27 cellular contexts compared by ENCODE assay signal in genomic region chr2:60764736-60765534, GRCh38. TPM values are rescaled to one million over a fixed set of nuclear protein-coding genes. Genes with fewer than 3 reads are reported as not detected.
DNase-seq lines count a peak whose midpoint lies in the region; ATAC-seq, FAIRE-seq and TF ChIP-seq lines count a peak whose summit lies in the region.
"Had no signal": no experiment of that assay in that cellular context is flagged by ENCODE, and none has a peak within 500 bp of the region (broad histone marks: within the 10 kb centered on the region; RNA-seq: fewer than 3 reads in every experiment).

No MANE protein-coding gene starts in this region.

- no peak for TF ChIP-seq CTCF in K562 (IDR thresholded peaks at IDR 0.05 in 2 of 3, conservative IDR thresholded peaks at IDR 0.05 in 1 of 3; ENCODE audit: insufficient read depth in 2 of 3, low read depth in 1 of 3, low read length in 3 of 3)
- TF ChIP-seq CTCF in osteocyte (IDR thresholded peaks at IDR 0.05), result no peak

- no peak for ATAC-seq in K562
- no peak for ATAC-seq in activated CD8-positive, alpha-beta T cell treated with anti-CD3 and anti-CD28 coated beads, Interleukin-2, amount 10 ng/mL, durations not matched to agents 7 days and 5 days
- ATAC-seq: gastroesophageal sphincter; stimulated activated naive CD8-positive, alpha-beta T cell treated with anti-CD3 and anti-CD28 coated beads, Interleukin-15, Interleukin-2, amounts not matched to agents 100 U/mL and 50 U/mL, for 24 hours; WTC11 had no signal

- no peaks in the 10 kb centered on the region for H4K20me1 ChIP-seq in K562 (replicated peaks; ENCODE audit: control insufficient read depth, insufficient read depth, low read length)

- no peaks in the 10 kb centered on the region for H3K27me3 Mint-ChIP-seq in osteocyte (ENCODE audit: unreplicated experiment)
- H3K27me3 Mint-ChIP-seq in activated CD8-positive, alpha-beta T cell treated with anti-CD3 and anti-CD28 coated beads, Interleukin-2, amount 10 ng/mL, durations not matched to agents 7 days and 5 days (ENCODE audit: low read depth), result no peaks in the 10 kb centered on the region
- H3K27me3 Mint-ChIP-seq: activated naive CD4-positive, alpha-beta T cell treated with anti-CD3 and anti-CD28 coated beads, Interleukin-2, amount 10 ng/mL, durations not matched to agents 7 days and 5 days; CD4-positive, alpha-beta T cell; central memory CD8-positive, alpha-beta T cell had no signal

- no peak overlapping the region for H3K4me3 Mint-ChIP-seq in osteocyte (ENCODE audit: unreplicated experiment)
- H3K4me3 Mint-ChIP-seq in activated CD8-positive, alpha-beta T cell treated with anti-CD3 and anti-CD28 coated beads, Interleukin-2, amount 10 ng/mL, durations not matched to agents 7 days and 5 days, result no peak overlapping the region
- H3K4me3 Mint-ChIP-seq: activated naive CD4-positive, alpha-beta T cell treated with anti-CD3 and anti-CD28 coated beads, Interleukin-2, amount 10 ng/mL, durations not matched to agents 7 days and 5 days; CD4-positive, alpha-beta T cell; central memory CD8-positive, alpha-beta T cell; WTC11 had no signal

- in situ Hi-C loops in K562 (cut with MboI), result no loop called here

- H3K4me3 ChIP-seq in K562, result no peak overlapping the region
- H3K4me3 ChIP-seq: gastroesophageal sphincter had no signal

- no peak for FAIRE-seq in K562 (lab: Jason Lieb, UNC)
- FAIRE-seq: G401.6 had no signal

- CTCF ChIA-PET in K562 (lab: Yijun Ruan, JAX; ENCODE audit: low intra/inter-chr PET ratio), result no interaction called here
- CTCF ChIA-PET in activated CD8-positive, alpha-beta T cell treated with anti-CD3 and anti-CD28 coated beads, Interleukin-2, amount 10 ng/mL, durations not matched to agents 7 days and 5 days (lab: Charles Lee), result no interaction called here

- POLR2A ChIA-PET in K562 (lab: Yijun Ruan, JAX), result interaction anchor here (1.1 to 1.3 kb wide), 2 partner anchors 9 to 19 kb away, joined by 3 to 4 read pairs; partner anchors contain the start of gene PAPOLG
- POLR2A ChIA-PET in activated CD8-positive, alpha-beta T cell treated with anti-CD3 and anti-CD28 coated beads, Interleukin-2, amount 10 ng/mL, durations not matched to agents 7 days and 5 days (lab: Charles Lee), result no interaction called here

- no peak for TF ChIP-seq POLR2A in K562 (conservative IDR thresholded peaks at IDR 0.05)

- H3K4me1 ChIP-seq in K562 (replicated peaks in 1 of 2; ENCODE audit: control insufficient read depth in 2 of 2, insufficient read depth in 2 of 2, low read length in 2 of 2), result no peaks in the 10 kb centered on the region
- H3K4me1 ChIP-seq: gastroesophageal sphincter had no signal

- no peaks in the 10 kb centered on the region for H3K9me3 ChIP-seq in K562 (replicated peaks; ENCODE audit: control insufficient read depth, insufficient read depth, low read depth, low read length)
- H3K9me3 ChIP-seq: gastroesophageal sphincter, SK-N-SH had no signal

- H2AFZ ChIP-seq in K562 (ENCODE audit: low read depth, low read length), result no peak overlapping the region

- H3K9me1 ChIP-seq in K562 (ENCODE audit: control insufficient read depth, insufficient read depth, low read length), result no peaks in the 10 kb centered on the region

- H3K27ac Mint-ChIP-seq in osteocyte (ENCODE audit: unreplicated experiment), result no peak overlapping the region
- no peak overlapping the region for H3K27ac Mint-ChIP-seq in activated CD8-positive, alpha-beta T cell treated with anti-CD3 and anti-CD28 coated beads, Interleukin-2, amount 10 ng/mL, durations not matched to agents 7 days and 5 days
- H3K27ac Mint-ChIP-seq: activated naive CD4-positive, alpha-beta T cell treated with anti-CD3 and anti-CD28 coated beads, Interleukin-2, amount 10 ng/mL, durations not matched to agents 7 days and 5 days; CD4-positive, alpha-beta T cell; WTC11 had no signal

- H3K79me2 ChIP-seq in K562 (ENCODE audit: control insufficient read depth, insufficient read depth, low read length), result no peaks in the 10 kb centered on the region

- no peak for TF ChIP-seq RAD21 in K562 (CRISPR knock-in tag; conservative IDR thresholded peaks at IDR 0.05 in 1 of 2, IDR thresholded peaks at IDR 0.05 in 1 of 2)

- DNase-seq in EH (ENCODE audit: low read depth) (peak; percentile 21), HT1080 (ENCODE audit: low read depth) (peak; percentile 68), K562 (ENCODE audit: extremely low read depth in 1 of 4, low spot score in 3 of 4) (no peak), iris pigment epithelial cell (ENCODE audit: low read depth) (peak; percentile 27), osteocyte (ENCODE audit: extremely low spot score, unreplicated experiment) (no peak), NCI-H748 treated with DMSO at 0.1 percent for 48 hours (lab: John Stamatoyannopoulos, UW) (no peak), NCI-H226 (no peak)
- DNase-seq in activated CD8-positive, alpha-beta T cell treated with anti-CD3 and anti-CD28 coated beads, Interleukin-2, amount 10 ng/mL, durations not matched to agents 7 days and 5 days, result no peak
- DNase-seq: activated CD4-positive, alpha-beta T cell treated with anti-CD3 and anti-CD28 coated beads, Interleukin-2, amount 50 U/mL, for 48 hours; activated naive CD4-positive, alpha-beta T cell treated with anti-CD3 and anti-CD28 coated beads, Interleukin-2, amount 10 ng/mL, durations not matched to agents 7 days and 5 days; aorta; CD4-positive, alpha-beta T cell; KG1; kidney glomerular epithelial cell; NCI-H1092 treated with DMSO at 0.1 percent for 48 hours; NCI-H2081 treated with DMSO at 0.1 percent for 48 hours; NCI-H446; nucleus accumbens; RPMI8226; SK-N-SH; stimulated activated CD4-positive, alpha-beta T cell treated with anti-CD3 and anti-CD28 coated beads, Interleukin-4, amount 100 ng/mL, for 24 hours; stimulated activated naive CD8-positive, alpha-beta T cell treated with anti-CD3 and anti-CD28 coated beads, Interleukin-15, Interleukin-2, amounts not matched to agents 100 U/mL and 50 U/mL, for 24 hours had no signal

- no peak overlapping the region for H3K27ac ChIP-seq in K562 (ENCODE audit: extremely low read depth, low read depth, low read length)
- H3K27ac ChIP-seq: epithelial cell of prostate, gastroesophageal sphincter had no signal

- H3K4me1 Mint-ChIP-seq in osteocyte (ENCODE audit: unreplicated experiment), result peaks cover 5% of the 10 kb centered on the region
- H3K4me1 Mint-ChIP-seq in activated CD8-positive, alpha-beta T cell treated with anti-CD3 and anti-CD28 coated beads, Interleukin-2, amount 10 ng/mL, durations not matched to agents 7 days and 5 days (ENCODE audit: low read depth), result peaks cover 6% of the 10 kb centered on the region
- H3K4me1 Mint-ChIP-seq: WTC11 had no signal

- no peak overlapping the region for H3K4me2 ChIP-seq in K562 (ENCODE audit: insufficient read depth, low read length)
- H3K4me2 ChIP-seq: SK-N-SH had no signal

- intact Hi-C loops in K562 (cut with micrococcal nuclease), result no loop called here

- WGBS in K562 (ENCODE audit: insufficient coverage, low coverage, missing lambda C conversion rate), result 82% methylated on average over 3 of the region's 3 CpGs

- H3K27me3 ChIP-seq in K562 (ENCODE audit: control insufficient read depth in 2 of 2, insufficient read depth in 2 of 2, low read length in 2 of 2), result no peaks in the 10 kb centered on the region
- H3K27me3 ChIP-seq: gastroesophageal sphincter had no signal

- peaks cover 85% of the 10 kb centered on the region for H3K36me3 ChIP-seq in K562 (ENCODE audit: control insufficient read depth, insufficient read depth, low read length)

- H3K9ac ChIP-seq in K562 (ENCODE audit: insufficient read depth in 1 of 2, low read depth in 2 of 2, low read length in 2 of 2), result no peak overlapping the region
- H3K9ac ChIP-seq: SK-N-SH had no signal

- BruUV-seq in K562 (replicated peaks; lab: Mats Ljungman, UMichigan), result no TSS peak

- no peak for TF ChIP-seq EP300 in K562 (IDR thresholded peaks at IDR 0.05; ENCODE audit: low read length)

- peaks cover 70% of the 10 kb centered on the region for H3K36me3 Mint-ChIP-seq in osteocyte (ENCODE audit: unreplicated experiment)
- H3K36me3 Mint-ChIP-seq in activated CD8-positive, alpha-beta T cell treated with anti-CD3 and anti-CD28 coated beads, Interleukin-2, amount 10 ng/mL, durations not matched to agents 7 days and 5 days (ENCODE audit: low read depth), result peaks cover 61% of the 10 kb centered on the region

- no peaks in the 10 kb centered on the region for H3K9me3 Mint-ChIP-seq in osteocyte (ENCODE audit: unreplicated experiment)
- no peaks in the 10 kb centered on the region for H3K9me3 Mint-ChIP-seq in activated CD8-positive, alpha-beta T cell treated with anti-CD3 and anti-CD28 coated beads, Interleukin-2, amount 10 ng/mL, durations not matched to agents 7 days and 5 days (ENCODE audit: insufficient read depth)
- H3K9me3 Mint-ChIP-seq: activated naive CD4-positive, alpha-beta T cell treated with anti-CD3 and anti-CD28 coated beads, Interleukin-2, amount 10 ng/mL, durations not matched to agents 7 days and 5 days; CD4-positive, alpha-beta T cell; central memory CD8-positive, alpha-beta T cell; WTC11 had no signal

TF ChIP-seq in K562, 482 proteins besides CTCF, POLR2A, EP300 and RAD21 (continues in another document):
- TF ChIP-seq ZNF121 (CRISPR knock-in tag; conservative IDR thresholded peaks at IDR 0.05), result peak; percentile 73

RNA-seq across cellular contexts. Expression of gene PAPOLG, which starts 8.9 kb away (rescaled TPM):
- 9.1 and 9.6 TPM in 2 replicates for total RNA-seq in HT1080 (2014; rRNA removed; shearing (Covaris generic))
- 7.0 and 9.8 TPM in 2 replicates for polyA plus RNA-seq in HT1080 (2015; cell fraction: cytosol; rRNA removed)
- 23.5 and 31.1 TPM in 2 replicates for polyA plus RNA-seq in HT1080 (2015; cell fraction: nucleus; rRNA removed)
- total RNA-seq in K562 (2011; cell fraction: chromatin; rRNA removed; ENCODE audit: low replicate concordance), result 15.0 and 40.0 TPM in 2 replicates
- total RNA-seq in K562 (2011; cell fraction: nucleolus; rRNA removed), result 7.8 and 10.0 TPM in 2 replicates
- 15.8 and 22.9 TPM in 2 replicates for total RNA-seq in K562 (2011; cell fraction: nucleoplasm; rRNA removed)
- total RNA-seq in K562 (2014; rRNA removed) (8.0 and 9.9 TPM in 2 replicates), K562 (2014; rRNA removed; fragmentation: Illumina TruSeq; extraction: Trizol) (16.3 and 17.8 TPM in 2 replicates), K562 (2015; rRNA removed; fragmentation: Illumina TruSeq; extraction: Trizol) (13.8 and 15.0 TPM in 2 replicates), K562 (2021) (10.0 and 11.1 TPM in 2 replicates), osteocyte (15.1 and 17.1 TPM in 2 replicates)
- polyA plus RNA-seq in K562 (2011; rRNA removed) (14.3 and 15.2 TPM in 2 replicates), K562 (2014; fragmentation: Illumina TruSeq; extraction: Trizol) (9.7 and 11.7 TPM in 2 replicates), K562 (2014; fragmentation: Nextera tagmentation; extraction: Ambion mirVana) (1 to 10 TPM; 3.9 to 8.9 TPM), K562 (2014; rRNA removed) (4.8 and 8.4 TPM in 2 replicates)
- polyA plus RNA-seq in K562 (2011; cell fraction: cytosol; rRNA removed), result 4.6 and 5.1 TPM in 2 replicates
- polyA plus RNA-seq in K562 (2011; cell fraction: nucleus; rRNA removed), result 10.4 and 13.0 TPM in 2 replicates
- polyA plus RNA-seq in K562 (2012), result 6.1 and 6.8 TPM in 2 replicates
- 37.0 and 38.7 TPM in 2 replicates for polyA minus RNA-seq in K562 (2011; rRNA and poly(A)+ RNA removed)
- 12.1 and 21.5 TPM in 2 replicates for polyA minus RNA-seq in K562 (2011; cell fraction: cytosol; rRNA and poly(A)+ RNA removed)
- 8.6 and 13.9 TPM in 2 replicates for polyA minus RNA-seq in K562 (2011; cell fraction: nucleus; rRNA and poly(A)+ RNA removed)
- 10 to 100 TPM; 17.3 to 19.5 TPM for total RNA-seq in activated CD8-positive, alpha-beta T cell treated with anti-CD3 and anti-CD28 coated beads, Interleukin-2, amount 10 ng/mL, durations not matched to agents 7 days and 5 days

Comparison
In these comparisons a context has a peak if more than half of its experiments do, and no peak if none do; other contexts are left out.
1. DNase-seq: peak in EH (single experiment), HT1080 (single experiment) and iris pigment epithelial cell (single experiment); none in K562 (0 of 4), osteocyte (single experiment), NCI-H748 treated with DMSO at 0.1 percent for 48 hours (single experiment), NCI-H226 (single experiment) and activated CD8-positive, alpha-beta T cell treated with anti-CD3 and anti-CD28 coated beads, Interleukin-2, amount 10 ng/mL, durations not matched to agents 7 days and 5 days (single experiment).